ENCODE assay signal across 9 cellular contexts in genomic region chr1:217088521-217089221, GRCh38.
DNase-seq lines count a peak whose midpoint lies in the region; ATAC-seq, FAIRE-seq and TF ChIP-seq lines count a peak whose summit lies in the region.
"Had no signal": no experiment of that assay in that cellular context is flagged by ENCODE, and none has a peak within 500 bp of the region (broad histone marks: within the 10 kb centered on the region; RNA-seq: fewer than 3 reads in every experiment).

No MANE protein-coding gene starts in this region.

- H3K4me1 ChIP-seq in KMS-11 (ENCODE audit: low read depth, poor library complexity, severe bottlenecking): peaks cover 16% of the 10 kb centered on the region
- peaks cover 3 to 25% of the 10 kb centered on the region in 2 donors for H3K4me1 ChIP-seq in kidney (ENCODE audit: control insufficient read depth in 1 of 2, insufficient read depth in 1 of 2, low read depth in 1 of 2, low read length in 2 of 2)
- peaks cover 4 to 20% (median 14%) of the 10 kb centered on the region in 4 donors for H3K4me1 ChIP-seq in stomach
- H3K4me1 ChIP-seq in small intestine (ENCODE audit: control insufficient read depth in 2 of 2, insufficient read depth in 1 of 2, low read depth in 1 of 2, low read length in 1 of 2): no peaks in the 10 kb centered on the region

- no peaks in the 10 kb centered on the region for H4K20me1 ChIP-seq in KMS-11 (ENCODE audit: insufficient read depth)

- H3K27me3 ChIP-seq in KMS-11 (ENCODE audit: insufficient read depth, low read depth) (no peaks in the 10 kb centered on the region), stomach (peaks cover 0 to 21% (median 10%) of the 10 kb centered on the region in 3 donors), small intestine (ENCODE audit: control insufficient read depth in 2 of 2, insufficient read depth in 2 of 2, low read length in 2 of 2) (peaks cover 0 to 3% of the 10 kb centered on the region in 2 donors)

- no peak for TF ChIP-seq EP300 in stomach (IDR thresholded peaks at IDR 0.05)

- FAIRE-seq in kidney (lab: Jason Lieb, UNC) (no peak), small intestine (lab: Jason Lieb, UNC) (no peak)

- H3K27ac ChIP-seq in KMS-11 (no peak overlapping the region), kidney (ENCODE audit: low read depth in 2 of 2, low read length in 2 of 2) (peak overlapping the region; percentile 81 to 89), stomach (no peak overlapping the region), small intestine (ENCODE audit: low read depth in 1 of 2, low read length in 1 of 2) (peak overlapping the region in 1 of 2 donors; percentile 46)

- DNase-seq in choroid plexus epithelial cell (ENCODE audit: low read depth): peak; percentile 43
- DNase-seq in kidney: no peak
- no peak for DNase-seq in stomach
- DNase-seq in left lobe of liver (ENCODE audit: low spot score): no peak
- no peak for DNase-seq in activated CD4-positive, alpha-beta T cell treated with anti-CD3 and anti-CD28 coated beads, Interleukin-2, amount 50 U/mL, for 48 hours
- DNase-seq in small intestine: no peak
- DNase-seq: erythroblast had no signal

- H3K4me2 ChIP-seq in KMS-11: peak overlapping the region; percentile 96

- no peak for ATAC-seq in HG02623 (IDR thresholded peaks at IDR 0.05; ENCODE audit: unreplicated experiment)
- ATAC-seq in left lobe of liver: no peak

- intact Hi-C loops in kidney (cut with DNase I): no loop called here
- intact Hi-C loops in stomach (cut with DNase I; ENCODE audit: low total_unique reads): no loop called here

- no peaks in the 10 kb centered on the region for H3K9me3 ChIP-seq in kidney (ENCODE audit: control insufficient read depth in 1 of 2, low read length in 2 of 2)
- no peaks in the 10 kb centered on the region for H3K9me3 ChIP-seq in stomach
- H3K9me3 ChIP-seq in small intestine (ENCODE audit: control insufficient read depth, low read depth): no peaks in the 10 kb centered on the region

- H3K36me3 ChIP-seq in KMS-11 (ENCODE audit: insufficient read depth) (no peaks in the 10 kb centered on the region), kidney (ENCODE audit: control insufficient read depth in 1 of 2, insufficient read depth in 2 of 2, low read length in 2 of 2) (no peaks in the 10 kb centered on the region), stomach (no peaks in the 10 kb centered on the region), small intestine (ENCODE audit: control insufficient read depth in 2 of 2, insufficient read depth in 2 of 2, low read length in 2 of 2) (no peaks in the 10 kb centered on the region)

- H3K4me3 ChIP-seq in KMS-11 (IDR thresholded peaks at IDR 0.05; ENCODE audit: insufficient read depth, low read depth, low read length) (no peak overlapping the region), choroid plexus epithelial cell (ENCODE audit: low read depth, low read length) (peak overlapping the region; percentile 60), kidney (ENCODE audit: low read length in 2 of 2) (peak overlapping the region; percentile 43 to 75), stomach (peak overlapping the region; percentile 49 to 63 (median 56)), small intestine (ENCODE audit: low read depth in 1 of 2, low read length in 2 of 2) (peak overlapping the region in 1 of 2 donors; percentile 59)

- no peak overlapping the region for H3K9ac ChIP-seq in KMS-11
- peak overlapping the region in 1 of 2 donors; percentile 64 for H3K9ac ChIP-seq in kidney (ENCODE audit: low read length in 2 of 2)

- no peak for TF ChIP-seq POLR2A in stomach (IDR thresholded peaks at IDR 0.05)

- WGBS in stomach, 5 donors: 34 to 49% (median 43%) methylated on average over 12 of the region's 12 CpGs
- WGBS in small intestine, 3 donors: 14 to 26% (median 20%) methylated on average over 12 of the region's 12 CpGs

- H3K79me2 ChIP-seq in KMS-11 (ENCODE audit: insufficient read depth, low read depth): no peaks in the 10 kb centered on the region

- peak overlapping the region; percentile 93; the same call in 1 of the 2 replicates for H2AFZ ChIP-seq in KMS-11 (ENCODE audit: low read depth)

- no peak for TF ChIP-seq CTCF in KMS-11 (conservative IDR thresholded peaks at IDR 0.05; ENCODE audit: low read depth, low read length)
- TF ChIP-seq CTCF in choroid plexus epithelial cell (conservative IDR thresholded peaks at IDR 0.05; ENCODE audit: low read depth, low read length): no peak
- no peak for TF ChIP-seq CTCF in kidney (IDR thresholded peaks at IDR 0.05; ENCODE audit: borderline replicate concordance, extremely low read depth, insufficient read depth)
- TF ChIP-seq CTCF in stomach (IDR thresholded peaks at IDR 0.05): no peak

Comparison
In these comparisons a context has a peak if more than half of its experiments do, and no peak if none do; other contexts are left out.
1. H3K27ac ChIP-seq: peak in kidney (2 of 2); none in KMS-11 (single experiment) and stomach (0 of 5).